23 cellular contexts compared by ENCODE assay signal in genomic region chr3:190747566-190747965, GRCh38.
"Had no signal": no experiment of that assay in that cellular context is flagged by ENCODE, and none has a peak within 500 bp of the region (broad histone marks: within the 10 kb centered on the region; RNA-seq: fewer than 3 reads in every experiment).

No MANE protein-coding gene starts in this region.

- H3K36me3 ChIP-seq: brain microvascular endothelial cell, left lung, right atrium auricular region, vagina had no signal

- H3K9me3 ChIP-seq: left lung, right atrium auricular region, vagina had no signal

- H3K4me3 ChIP-seq: left lung, right atrium auricular region, skin epidermis, vagina had no signal

- DNase-seq: activated CD4-positive, CD25-positive, alpha-beta regulatory T cell treated with anti-CD3 and anti-CD28 coated beads, Interleukin-2, amount 50 U/mL, for 72 hours; activated CD8-positive, alpha-beta memory T cell treated with anti-CD3 and anti-CD28 coated beads for 24 hours; activated CD8-positive, alpha-beta memory T cell treated with anti-CD3 and anti-CD28 coated beads, Interleukin-2, amount 50 U/mL, for 48 hours; activated gamma-delta T cell treated with Interleukin-2 at 50 U/mL for 16 hours; brain microvascular endothelial cell; cortex of kidney; effector CD4-positive, alpha-beta T cell; foreskin melanocyte; glutamatergic neuron; left lung; mammary epithelial cell; midbrain; nephron progenitor cell; nucleus accumbens; posterior cingulate gyrus; stimulated activated CD4-positive, alpha-beta T cell treated with anti-CD3 and anti-CD28 coated beads, Interleukin-15, amount 100 ng/mL, for 24 hours; stimulated activated CD4-positive, alpha-beta T cell treated with anti-CD3 and anti-CD28 coated beads, Interleukin-2, amount 100 ng/mL, for 48 hours; SW 1271; T-helper 2 cell had no signal

- H3K27me3 ChIP-seq: brain microvascular endothelial cell, left lung, right atrium auricular region, vagina had no signal

- H3K4me1 ChIP-seq: left lung, right atrium auricular region, vagina had no signal

- H3K27ac ChIP-seq: brain microvascular endothelial cell, left lung, right atrium auricular region, skin epidermis, vagina, VCaP had no signal
